Comparison of ENCODE assay signal across 10 cellular contexts in the genomic region with DNA sequence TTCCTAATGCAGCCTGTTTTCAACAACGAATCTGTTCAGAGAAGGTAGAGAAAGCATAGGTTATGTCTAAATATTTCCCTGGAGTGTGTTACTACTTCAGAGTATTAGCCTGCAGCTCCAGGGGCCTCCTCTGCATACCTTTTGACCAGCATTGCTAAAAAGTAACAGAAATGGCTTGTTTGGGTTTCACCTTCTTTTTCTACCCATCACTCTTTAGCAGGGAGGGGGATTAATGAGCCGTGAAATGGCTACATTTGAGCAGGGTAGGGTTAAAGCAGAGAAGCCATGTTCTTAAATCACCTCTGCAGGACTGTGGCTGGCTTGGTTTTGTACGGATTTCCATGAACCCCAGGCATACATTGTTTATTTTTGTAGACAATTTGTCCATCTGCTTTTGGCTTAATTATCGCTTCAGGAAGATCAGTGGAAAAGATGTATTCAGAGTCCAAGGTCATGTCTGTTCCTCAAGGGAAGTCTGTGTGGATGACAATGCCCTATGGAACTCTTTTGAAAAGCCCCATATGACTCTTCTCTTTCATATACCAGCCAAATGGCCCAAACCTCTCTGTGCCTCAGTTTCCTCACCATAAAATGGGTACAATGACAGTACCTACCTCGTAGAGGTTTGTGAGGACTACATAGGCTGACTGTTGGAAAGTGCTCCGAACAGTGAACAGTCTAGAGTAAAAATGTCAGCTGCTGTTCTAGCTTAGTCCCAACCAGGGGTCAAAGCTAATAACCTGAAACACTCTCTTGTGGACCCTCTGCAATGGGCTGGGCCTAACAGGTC.
DNase-seq lines count a peak whose midpoint lies in the region; ATAC-seq and TF ChIP-seq lines count a peak whose summit lies in the region.
"Had no signal": no experiment of that assay in that cellular context is flagged by ENCODE, and none has a peak within 500 bp of the region (broad histone marks: within the 10 kb centered on the region; RNA-seq: fewer than 3 reads in every experiment).

No MANE protein-coding gene starts in this region.

- no peak overlapping the region for H3K27ac Mint-ChIP-seq in activated naive CD4-positive, alpha-beta T cell treated with anti-CD3 and anti-CD28 coated beads, Interleukin-2, amount 50 U/mL, for 72 hours
- H3K27ac Mint-ChIP-seq in activated naive CD4-positive, alpha-beta T cell treated with anti-CD3 and anti-CD28 coated beads for 36 hours, result no peak overlapping the region
- H3K27ac Mint-ChIP-seq: activated B cell treated with CpG ODN at 0.5 μM for 24 hours had no signal

- TF ChIP-seq CTCF in SK-N-SH (IDR thresholded peaks at IDR 0.05) (no peak), left lung (IDR thresholded peaks at IDR 0.05) (no peak), upper lobe of right lung (IDR thresholded peaks at IDR 0.05) (no peak), lower leg skin (IDR thresholded peaks at IDR 0.05) (no peak)

- no peak for TF ChIP-seq POLR2A in lower leg skin (IDR thresholded peaks at IDR 0.05)

- H3K4me3 ChIP-seq in SK-N-SH (ENCODE audit: low read depth in 2 of 2, low read length in 1 of 2) (no peak overlapping the region; a peak in 1 of 4 replicates), left lung (no peak overlapping the region), upper lobe of right lung (no peak overlapping the region), lower leg skin (ENCODE audit: low read depth, poor library complexity, severe bottlenecking) (no peak overlapping the region)

- H3K4me1 Mint-ChIP-seq in activated naive CD4-positive, alpha-beta T cell treated with anti-CD3 and anti-CD28 coated beads for 36 hours (ENCODE audit: low read depth), result peaks cover 7% of the 10 kb centered on the region

- no peak for TF ChIP-seq EP300 in SK-N-SH (IDR thresholded peaks at IDR 0.05; ENCODE audit: borderline replicate concordance in 1 of 2, low read depth in 1 of 2, low read length in 1 of 2)

- H3K36me3 Mint-ChIP-seq in activated naive CD4-positive, alpha-beta T cell treated with anti-CD3 and anti-CD28 coated beads, Interleukin-2, amount 50 U/mL, for 72 hours, result peaks cover 0 to 7% of the 10 kb centered on the region in 2 donors
- H3K36me3 Mint-ChIP-seq in activated naive CD4-positive, alpha-beta T cell treated with anti-CD3 and anti-CD28 coated beads for 36 hours (ENCODE audit: low read depth), result no peaks in the 10 kb centered on the region

- H3K27me3 ChIP-seq in SK-N-SH (ENCODE audit: insufficient read depth) (no peaks in the 10 kb centered on the region), left lung (peaks cover 0 to 11% of the 10 kb centered on the region in 2 donors), upper lobe of right lung (no peaks in the 10 kb centered on the region)

- H4K20me1 ChIP-seq in SK-N-SH (ENCODE audit: insufficient read depth), result no peaks in the 10 kb centered on the region

- POLR2A ChIA-PET in SK-N-SH (lab: Yijun Ruan, JAX), result interaction anchor here (1.0 kb wide), 1 partner anchor 105 kb away, joined by 3 read pairs; a partner anchor contains a TSS

- H3K4me2 ChIP-seq in SK-N-SH, result peak overlapping the region; percentile 11; the same call in 1 of the 2 replicates

- no peaks in the 10 kb centered on the region for H3K9me3 ChIP-seq in SK-N-SH
- H3K9me3 ChIP-seq in left lung, result no peaks in the 10 kb centered on the region
- H3K9me3 ChIP-seq in upper lobe of right lung, result no peaks in the 10 kb centered on the region

- no peak for TF ChIP-seq RAD21 in SK-N-SH (IDR thresholded peaks at IDR 0.05; ENCODE audit: low read length)

- ATAC-seq in activated naive CD4-positive, alpha-beta T cell treated with anti-CD3 and anti-CD28 coated beads, Interleukin-2, amount 50 U/mL, for 72 hours, result peak; percentile 26 to 36
- no peak for ATAC-seq in left lung
- ATAC-seq in upper lobe of right lung, result no peak
- ATAC-seq in HG03439 (IDR thresholded peaks at IDR 0.05; ENCODE audit: unreplicated experiment), result no peak

- H3K27me3 Mint-ChIP-seq in activated naive CD4-positive, alpha-beta T cell treated with anti-CD3 and anti-CD28 coated beads for 36 hours (ENCODE audit: low read depth), result peaks cover 78% of the 10 kb centered on the region

- peaks cover 55% of the 10 kb centered on the region for H3K79me2 ChIP-seq in SK-N-SH (ENCODE audit: insufficient read depth)

- WGBS in SK-N-SH (ENCODE audit: low lambda C conversion rate), result 88% methylated on average over 6 of the region's 6 CpGs
- WGBS in lower leg skin, 2 donors, result 79% methylated on average over 6 of the region's 6 CpGs

- CTCF ChIA-PET in activated naive CD4-positive, alpha-beta T cell treated with anti-CD3 and anti-CD28 coated beads for 36 hours (lab: Charles Lee), result interaction anchor here (0.6 to 3.6 kb wide), 15 partner anchors 12 to 195 kb away, joined by 3 to 33 read pairs (median 4); no protein-coding TSS in a partner anchor
- CTCF ChIA-PET in SK-N-SH (lab: Yijun Ruan, JAX), result interaction anchor here (0.6 to 4.0 kb wide), 37 partner anchors 8 to 195 kb away, joined by 3 to 41 read pairs (median 4); no protein-coding TSS in a partner anchor

- intact Hi-C loops in activated naive CD4-positive, alpha-beta T cell treated with anti-CD3 and anti-CD28 coated beads for 36 hours (cut with micrococcal nuclease), result loop anchor here (1.0 to 5.0 kb wide), 7 partner anchors 24 to 1449 kb away; no protein-coding TSS in a partner anchor
- intact Hi-C loops in left lung (cut with DNase I) (loop anchor here (10.0 kb wide), 1 partner anchor 177 kb away; no protein-coding TSS in a partner anchor), upper lobe of right lung (cut with DNase I) (loop anchor here (10.0 kb wide), 1 partner anchor 187 kb away; no protein-coding TSS in a partner anchor), lower leg skin (cut with DNase I; ENCODE audit: low total_unique reads) (no loop called here)

- no peaks in the 10 kb centered on the region for H3K9me2 ChIP-seq in SK-N-SH

- H3K4me1 ChIP-seq in SK-N-SH (ENCODE audit: control insufficient read depth in 1 of 2, insufficient read depth in 2 of 2, low read depth in 1 of 2, low read length in 1 of 2) (peaks cover 33 to 48% of the 10 kb centered on the region in 2 experiments), left lung (peaks cover 4 to 34% of the 10 kb centered on the region in 2 donors), upper lobe of right lung (peaks cover 49% of the 10 kb centered on the region)

- H3K9me3 Mint-ChIP-seq in activated naive CD4-positive, alpha-beta T cell treated with anti-CD3 and anti-CD28 coated beads, Interleukin-2, amount 50 U/mL, for 72 hours, result no peaks in the 10 kb centered on the region
- H3K9me3 Mint-ChIP-seq in activated naive CD4-positive, alpha-beta T cell treated with anti-CD3 and anti-CD28 coated beads for 36 hours, result no peaks in the 10 kb centered on the region
- H3K9me3 Mint-ChIP-seq: activated B cell treated with CpG ODN at 0.5 μM for 24 hours, neural crest cell had no signal

- no peak overlapping the region for H3K4me3 Mint-ChIP-seq in activated naive CD4-positive, alpha-beta T cell treated with anti-CD3 and anti-CD28 coated beads for 36 hours
- H3K4me3 Mint-ChIP-seq: activated B cell treated with CpG ODN at 0.5 μM for 24 hours, neural crest cell had no signal

- H3K27ac ChIP-seq in SK-N-SH (ENCODE audit: low read depth in 2 of 2, low read length in 1 of 2) (peak overlapping the region; percentile 28 to 80), left lung (peak overlapping the region; percentile 49 to 51), upper lobe of right lung (peak overlapping the region; percentile 38)

- no peak overlapping the region for H3K9ac ChIP-seq in SK-N-SH

- peaks cover 22% of the 10 kb centered on the region for H3F3A ChIP-seq in SK-N-SH (replicated peaks; ENCODE audit: insufficient read depth)

- no peak for DNase-seq in activated naive CD4-positive, alpha-beta T cell treated with anti-CD3 and anti-CD28 coated beads, Interleukin-2, amount 50 U/mL, for 72 hours (ENCODE audit: low spot score in 2 of 2)
- no peak for DNase-seq in activated naive CD4-positive, alpha-beta T cell treated with anti-CD3 and anti-CD28 coated beads for 36 hours
- no peak for DNase-seq in SK-N-SH
- no peak for DNase-seq in left lung
- DNase-seq in upper lobe of right lung, result no peak
- DNase-seq in lower leg skin (ENCODE audit: low spot score in 2 of 2), result no peak
- DNase-seq in DMS 273 treated with DMSO at 0.1 percent for 48 hours (lab: John Stamatoyannopoulos, UW), result no peak

- H3K36me3 ChIP-seq in SK-N-SH (replicated peaks in 1 of 2; ENCODE audit: control insufficient read depth in 1 of 2, insufficient read depth in 2 of 2, low read length in 1 of 2) (peaks cover 0 to 9% of the 10 kb centered on the region in 2 experiments), left lung (no peaks in the 10 kb centered on the region), upper lobe of right lung (no peaks in the 10 kb centered on the region)

- H2AFZ ChIP-seq in SK-N-SH (ENCODE audit: low read depth), result no peak overlapping the region

TF ChIP-seq in SK-N-SH, 30 proteins besides CTCF, POLR2A, EP300 and RAD21 (continues in another document):
- TF ChIP-seq GATA2 (CRISPR knock-in tag; IDR thresholded peaks at IDR 0.05) (no peak), MXI1 (IDR thresholded peaks at IDR 0.05; ENCODE audit: low read depth, low read length) (no peak), RXRA (IDR thresholded peaks at IDR 0.05; ENCODE audit: borderline replicate concordance, low read depth) (no peak), NFIC (IDR thresholded peaks at IDR 0.05; ENCODE audit: borderline replicate concordance) (no peak), EZH2phosphoT487 (IDR thresholded peaks at IDR 0.05; ENCODE audit: borderline replicate concordance, low read depth) (no peak), FOXJ3 (CRISPR knock-in tag; IDR thresholded peaks at IDR 0.05) (no peak), TAF1 (IDR thresholded peaks at IDR 0.05; ENCODE audit: borderline replicate concordance, low read depth, low read length) (no peak), CHD2 (IDR thresholded peaks at IDR 0.05; ENCODE audit: low read length, partially characterized antibody) (no peak), TEAD4 (IDR thresholded peaks at IDR 0.05; ENCODE audit: borderline replicate concordance, insufficient read depth) (no peak), SIN3A (IDR thresholded peaks at IDR 0.05; ENCODE audit: borderline replicate concordance, low read depth, low read length) (no peak)
- TF ChIP-seq, protein P1, sequence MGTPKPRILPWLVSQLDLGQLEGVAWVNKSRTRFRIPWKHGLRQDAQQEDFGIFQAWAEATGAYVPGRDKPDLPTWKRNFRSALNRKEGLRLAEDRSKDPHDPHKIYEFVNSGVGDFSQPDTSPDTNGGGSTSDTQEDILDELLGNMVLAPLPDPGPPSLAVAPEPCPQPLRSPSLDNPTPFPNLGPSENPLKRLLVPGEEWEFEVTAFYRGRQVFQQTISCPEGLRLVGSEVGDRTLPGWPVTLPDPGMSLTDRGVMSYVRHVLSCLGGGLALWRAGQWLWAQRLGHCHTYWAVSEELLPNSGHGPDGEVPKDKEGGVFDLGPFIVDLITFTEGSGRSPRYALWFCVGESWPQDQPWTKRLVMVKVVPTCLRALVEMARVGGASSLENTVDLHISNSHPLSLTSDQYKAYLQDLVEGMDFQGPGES (IDR thresholded peaks at IDR 0.05; ENCODE audit: low read depth, low read length), result no peak

Comparison
In these comparisons a context has a peak if more than half of its experiments do, and no peak if none do; other contexts are left out.
1. ATAC-seq: peak in activated naive CD4-positive, alpha-beta T cell treated with anti-CD3 and anti-CD28 coated beads, Interleukin-2, amount 50 U/mL, for 72 hours (2 of 2); none in left lung (single experiment), upper lobe of right lung (single experiment) and HG03439 (single experiment).
2. Peak in every context shown above with its lines, with median percentiles within 50 percentile points of each other: H3K27ac ChIP-seq.